In the genomic region with DNA sequence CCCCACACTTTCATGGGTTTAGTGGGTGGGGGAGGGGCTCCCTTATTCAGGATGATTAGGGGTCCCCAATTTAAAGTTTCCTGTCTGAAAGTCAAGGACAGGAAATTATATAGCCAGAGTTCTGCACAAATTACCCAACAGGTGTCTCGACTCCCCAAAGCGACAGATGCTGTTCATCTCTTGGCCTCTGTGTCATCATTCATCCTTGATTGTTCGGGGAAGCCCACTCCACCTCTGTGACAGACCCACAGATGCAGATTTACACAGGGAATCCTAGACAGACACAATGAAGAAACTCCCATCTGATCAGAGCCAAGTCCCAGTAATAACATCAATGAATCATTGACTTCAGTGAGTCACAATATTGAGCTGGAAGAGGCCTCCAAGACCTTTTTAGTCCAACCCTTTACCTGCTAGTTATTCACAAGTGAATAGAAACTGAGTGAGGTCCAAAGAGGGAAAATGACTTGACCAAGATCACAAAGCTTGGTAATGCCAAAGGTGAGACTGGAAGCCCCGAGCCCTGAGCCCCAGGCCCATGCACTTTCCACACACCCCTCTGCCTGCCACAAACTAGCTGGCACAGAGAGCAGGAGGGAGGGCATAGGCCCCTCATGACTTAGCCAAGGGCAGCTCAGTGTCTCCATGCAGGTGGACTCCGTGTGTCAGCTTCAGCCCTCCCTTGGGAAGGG, we compare ENCODE assay signal across 8 cellular contexts. TPM values are rescaled to one million over a fixed set of nuclear protein-coding genes. Genes with fewer than 3 reads are reported as not detected.
DNase-seq lines count a peak whose midpoint lies in the region; ATAC-seq and TF ChIP-seq lines count a peak whose summit lies in the region.

No MANE protein-coding gene starts in this region.

- peak; percentile 31 for DNase-seq in activated CD4-positive, alpha-beta T cell treated with anti-CD3 and anti-CD28 coated beads for 48 hours
- DNase-seq in activated CD4-positive, alpha-beta T cell treated with anti-CD3 and anti-CD28 coated beads, Interleukin-2, amount 50 U/mL, for 4 hours, result no peak
- DNase-seq in T-cell, result no peak
- peak; percentile 68 to 81 for DNase-seq in foreskin keratinocyte
- peak in 1 of 2 donors; percentile 12 for DNase-seq in stimulated activated naive CD8-positive, alpha-beta T cell treated with anti-CD3 and anti-CD28 coated beads, Interleukin-15, amount 100 ng/mL, for 72 hours
- no peak for DNase-seq in glutamatergic neuron
- DNase-seq in iPS-NIHi7 (ENCODE audit: extremely low spot score), result no peak
- no peak for DNase-seq in stimulated activated CD4-positive, alpha-beta T cell treated with anti-CD3 and anti-CD28 coated beads, Interleukin-1b, Interleukin-23, amount 100 ng/mL, for 48 hours

- H3K27ac ChIP-seq in foreskin keratinocyte, result peak overlapping the region; percentile 61

- TF ChIP-seq CTCF in foreskin keratinocyte (conservative IDR thresholded peaks at IDR 0.05) (no peak), glutamatergic neuron (IDR thresholded peaks at IDR 0.05; ENCODE audit: partially characterized antibody, unreplicated experiment) (no peak)

- POLR2A ChIA-PET in T-cell (lab: Charles Lee), result no interaction called here

- no peaks in the 10 kb centered on the region for H3K27me3 ChIP-seq in foreskin keratinocyte

- H3K9me3 Mint-ChIP-seq in T-cell (no peaks in the 10 kb centered on the region), glutamatergic neuron (ENCODE audit: unreplicated experiment) (no peaks in the 10 kb centered on the region)
- no peaks in the 10 kb centered on the region for H3K9me3 Mint-ChIP-seq in stimulated activated naive CD8-positive, alpha-beta T cell treated with anti-CD3 and anti-CD28 coated beads, Interleukin-15, amount 100 ng/mL, for 72 hours

- H3K4me1 Mint-ChIP-seq in T-cell, result peaks cover 48 to 65% (median 61%) of the 10 kb centered on the region in 3 donors
- H3K4me1 Mint-ChIP-seq in stimulated activated naive CD8-positive, alpha-beta T cell treated with anti-CD3 and anti-CD28 coated beads, Interleukin-15, amount 100 ng/mL, for 72 hours, result peaks cover 79% of the 10 kb centered on the region
- H3K4me1 Mint-ChIP-seq in glutamatergic neuron (ENCODE audit: low read depth, unreplicated experiment), result peaks cover 5% of the 10 kb centered on the region

- H3K27me3 Mint-ChIP-seq in T-cell (no peaks in the 10 kb centered on the region), glutamatergic neuron (ENCODE audit: unreplicated experiment) (peaks cover 2% of the 10 kb centered on the region)
- H3K27me3 Mint-ChIP-seq in stimulated activated naive CD8-positive, alpha-beta T cell treated with anti-CD3 and anti-CD28 coated beads, Interleukin-15, amount 100 ng/mL, for 72 hours, result no peaks in the 10 kb centered on the region

- CTCF ChIA-PET in T-cell (lab: Charles Lee), result interaction anchor here (0.7 to 3.3 kb wide), 8 partner anchors 9 to 232 kb away, joined by 3 to 22 read pairs (median 4); no protein-coding TSS in a partner anchor

- H3K4me1 ChIP-seq in foreskin keratinocyte, result peaks cover 29% of the 10 kb centered on the region

- H3K36me3 Mint-ChIP-seq in T-cell (no peaks in the 10 kb centered on the region), glutamatergic neuron (ENCODE audit: unreplicated experiment) (no peaks in the 10 kb centered on the region)

- H3K4me3 Mint-ChIP-seq in T-cell, result no peak overlapping the region
- H3K4me3 Mint-ChIP-seq in stimulated activated naive CD8-positive, alpha-beta T cell treated with anti-CD3 and anti-CD28 coated beads, Interleukin-15, amount 100 ng/mL, for 72 hours, result peak overlapping the region; percentile 60 to 76
- no peak overlapping the region for H3K4me3 Mint-ChIP-seq in glutamatergic neuron (ENCODE audit: unreplicated experiment)

- ATAC-seq in T-cell (replicated peaks in 1 of 4) (no peak), foreskin keratinocyte (peak; percentile 64)
- ATAC-seq in stimulated activated naive CD8-positive, alpha-beta T cell treated with anti-CD3 and anti-CD28 coated beads, Interleukin-15, amount 100 ng/mL, for 72 hours, result peak; percentile 10

- H3K27ac Mint-ChIP-seq in T-cell, result peak overlapping the region; percentile 91 to 95
- H3K27ac Mint-ChIP-seq in stimulated activated naive CD8-positive, alpha-beta T cell treated with anti-CD3 and anti-CD28 coated beads, Interleukin-15, amount 100 ng/mL, for 72 hours, result peak overlapping the region; percentile 14 to 86
- no peak overlapping the region for H3K27ac Mint-ChIP-seq in glutamatergic neuron (ENCODE audit: unreplicated experiment)

RNA-seq across cellular contexts. Expression of gene SRP14, which starts 7.9 kb away (rescaled TPM):
- total RNA-seq in T-cell (100 to 1,000 TPM; 115 to 128 (median 119) TPM), foreskin keratinocyte (136 and 141 TPM in 2 replicates), glutamatergic neuron (ENCODE audit: unreplicated experiment) (246 TPM)
- 403 and 413 TPM in 2 replicates for polyA plus RNA-seq in foreskin keratinocyte

Comparison
In these comparisons a context has a peak if more than half of its experiments do, and no peak if none do; other contexts are left out.
1. DNase-seq: peak in activated CD4-positive, alpha-beta T cell treated with anti-CD3 and anti-CD28 coated beads for 48 hours (single experiment) and foreskin keratinocyte (2 of 2); none in activated CD4-positive, alpha-beta T cell treated with anti-CD3 and anti-CD28 coated beads, Interleukin-2, amount 50 U/mL, for 4 hours (0 of 2), T-cell (0 of 34), glutamatergic neuron (single experiment), iPS-NIHi7 (single experiment) and stimulated activated CD4-positive, alpha-beta T cell treated with anti-CD3 and anti-CD28 coated beads, Interleukin-1b, Interleukin-23, amount 100 ng/mL, for 48 hours (single experiment).
2. ATAC-seq: peak in foreskin keratinocyte (single experiment) and stimulated activated naive CD8-positive, alpha-beta T cell treated with anti-CD3 and anti-CD28 coated beads, Interleukin-15, amount 100 ng/mL, for 72 hours (single experiment); none in T-cell (0 of 4).
3. H3K4me3 Mint-ChIP-seq: peak in stimulated activated naive CD8-positive, alpha-beta T cell treated with anti-CD3 and anti-CD28 coated beads, Interleukin-15, amount 100 ng/mL, for 72 hours (2 of 2); none in T-cell (0 of 3) and glutamatergic neuron (single experiment).